ENCODE assay signal across 20 cellular contexts in genomic region chr6:83854766-83855165, GRCh38. TPM values are rescaled to one million over a fixed set of nuclear protein-coding genes. Genes with fewer than 3 reads are reported as not detected.
DNase-seq lines count a peak whose midpoint lies in the region; ATAC-seq and TF ChIP-seq lines count a peak whose summit lies in the region.
"Had no signal": no experiment of that assay in that cellular context is flagged by ENCODE, and none has a peak within 500 bp of the region (broad histone marks: within the 10 kb centered on the region; RNA-seq: fewer than 3 reads in every experiment).

No MANE protein-coding gene starts in this region.

- H2AFZ ChIP-seq in PC-3 (ENCODE audit: low read length) = no peak overlapping the region

- no peaks in the 10 kb centered on the region for H3F3A ChIP-seq in PC-3 (ENCODE audit: low read length, unreplicated experiment)

- H3K27ac ChIP-seq in PC-3 (ENCODE audit: low read length) (no peak overlapping the region), dorsolateral prefrontal cortex (peak overlapping the region in 23 of 59 donors; percentile 77 to 95 (median 92)), heart right ventricle (no peak overlapping the region)
- H3K27ac ChIP-seq: BLaER1 treated with 17β-estradiol and CSF1 and Interleukin-3, amounts not matched to agents 10 nM and 100 nM had no signal

- H3K27me3 ChIP-seq in PC-3 (ENCODE audit: low read length) = peaks cover 4% of the 10 kb centered on the region; the same call in 1 of the 2 replicates
- H3K27me3 ChIP-seq in dorsolateral prefrontal cortex = no peaks in the 10 kb centered on the region
- peaks cover 0 to 71% (median 53%) of the 10 kb centered on the region in 7 donors for H3K27me3 ChIP-seq in heart right ventricle
- H3K27me3 ChIP-seq: BLaER1 treated with 17β-estradiol and CSF1 and Interleukin-3, amounts not matched to agents 10 nM and 100 nM had no signal

- ATAC-seq in PC-3 = no peak
- no peak for ATAC-seq in activated CD4-positive, alpha-beta T cell treated with anti-CD3 and anti-CD28 coated beads for 36 hours
- ATAC-seq in heart right ventricle = no peak
- ATAC-seq in activated CD8-positive, alpha-beta T cell treated with anti-CD3 and anti-CD28 coated beads for 36 hours = no peak

- H3K4me2 ChIP-seq in PC-3 (ENCODE audit: low read length) = no peak overlapping the region; the same call in 1 of the 2 replicates
- H3K4me2 ChIP-seq: BLaER1 treated with 17β-estradiol and CSF1 and Interleukin-3, amounts not matched to agents 10 nM and 100 nM had no signal

- POLR2A ChIA-PET in PC-3 (lab: Charles Lee; ENCODE audit: unreplicated experiment) = no interaction called here
- POLR2A ChIA-PET in activated CD4-positive, alpha-beta T cell treated with anti-CD3 and anti-CD28 coated beads for 36 hours (lab: Charles Lee) = no interaction called here
- POLR2A ChIA-PET in activated CD8-positive, alpha-beta T cell treated with anti-CD3 and anti-CD28 coated beads for 36 hours (lab: Charles Lee) = no interaction called here

- H3K4me3 ChIP-seq in PC-3 (ENCODE audit: low read length) (no peak overlapping the region), dorsolateral prefrontal cortex (peak overlapping the region in 55 of 59 donors; percentile 53 to 89 (median 74)), heart right ventricle (no peak overlapping the region)
- H3K4me3 ChIP-seq: BLaER1 treated with 17β-estradiol and CSF1 and Interleukin-3, amounts not matched to agents 10 nM and 100 nM had no signal

- intact Hi-C loops in PC-3 (cut with micrococcal nuclease) = no loop called here
- intact Hi-C loops in dorsolateral prefrontal cortex (cut with DNase I) = loop anchor here in 1 of 2 donors (10.0 kb wide), 1 partner anchor 790 kb away; the partner anchor contains the start of genes DOP1A and UBE3D
- intact Hi-C loops in activated CD4-positive, alpha-beta T cell treated with anti-CD3 and anti-CD28 coated beads for 36 hours (cut with DNase I, micrococcal nuclease) = loop anchor here in 1 of 2 experiments (10.0 kb wide), 2 partner anchors 1790 to 1820 kb away; partner anchors contain the start of gene SYNCRIP
- intact Hi-C loops in heart right ventricle (cut with DNase I) = loop anchor here in 1 of 10 donors (10.0 kb wide), 1 partner anchor 790 kb away; the partner anchor contains the start of genes DOP1A and UBE3D
- intact Hi-C loops in activated CD8-positive, alpha-beta T cell treated with anti-CD3 and anti-CD28 coated beads for 36 hours (cut with micrococcal nuclease) = loop anchor here (10.0 kb wide), 1 partner anchor 910 kb away; the partner anchor contains the start of gene TBX18

- TF ChIP-seq CTCF in PC-3 (conservative IDR thresholded peaks at IDR 0.05; ENCODE audit: low read depth, low read length) = no peak
- TF ChIP-seq CTCF in dorsolateral prefrontal cortex (IDR thresholded peaks at IDR 0.05 in 54 of 56, conservative IDR thresholded peaks at IDR 0.05 in 2 of 56; ENCODE audit: low read depth in 1 of 56, partially characterized antibody in 56 of 56) = no peak
- TF ChIP-seq CTCF in neural crest cell (conservative IDR thresholded peaks at IDR 0.05) = no peak
- TF ChIP-seq CTCF in heart right ventricle (IDR thresholded peaks at IDR 0.05) = no peak
- no peak for TF ChIP-seq CTCF in activated CD8-positive, alpha-beta T cell treated with anti-CD3 and anti-CD28 coated beads for 36 hours (IDR thresholded peaks at IDR 0.05)

- H3K9me3 ChIP-seq in PC-3 (ENCODE audit: low read length) = no peaks in the 10 kb centered on the region
- no peaks in the 10 kb centered on the region for H3K9me3 ChIP-seq in heart right ventricle
- H3K9me3 ChIP-seq: BLaER1 treated with 17β-estradiol and CSF1 and Interleukin-3, amounts not matched to agents 10 nM and 100 nM; SK-N-SH had no signal

- no peaks in the 10 kb centered on the region for H3K36me3 Mint-ChIP-seq in neural crest cell (ENCODE audit: low read depth)
- H3K36me3 Mint-ChIP-seq in activated CD4-positive, alpha-beta T cell treated with anti-CD3 and anti-CD28 coated beads for 36 hours (ENCODE audit: low read depth) = no peaks in the 10 kb centered on the region
- H3K36me3 Mint-ChIP-seq in activated CD8-positive, alpha-beta T cell treated with anti-CD3 and anti-CD28 coated beads for 36 hours (ENCODE audit: low read depth) = no peaks in the 10 kb centered on the region

- DNase-seq in G401 (ENCODE audit: low spot score) (peak; percentile 25), PC-3 (peak; percentile 14), dorsolateral prefrontal cortex (no peak), neural crest cell (ENCODE audit: low read depth, low spot score) (no peak), heart right ventricle (no peak)
- DNase-seq in activated CD4-positive, alpha-beta T cell treated with anti-CD3 and anti-CD28 coated beads for 36 hours = no peak
- no peak for DNase-seq in activated CD8-positive, alpha-beta T cell treated with anti-CD3 and anti-CD28 coated beads for 36 hours
- DNase-seq: CD8-positive, alpha-beta memory T cell; GDM1; HFFc6; Kasumi-1; NCI-H1436; NCI-H187 treated with DMSO at 0.1 percent for 48 hours; NCI-H2107; NK-92 treated with Interleukin-12 subunit alpha and Interleukin-12 subunit beta, amount 100 ng/mL, for 24 hours; SIG-M5 had no signal

- H4K20me1 ChIP-seq in PC-3 (ENCODE audit: low read length) = no peaks in the 10 kb centered on the region
- H4K20me1 ChIP-seq: BLaER1 treated with 17β-estradiol and CSF1 and Interleukin-3, amounts not matched to agents 10 nM and 100 nM had no signal

- H3K27ac Mint-ChIP-seq in neural crest cell (ENCODE audit: unreplicated experiment) = no peak overlapping the region
- H3K27ac Mint-ChIP-seq in activated CD4-positive, alpha-beta T cell treated with anti-CD3 and anti-CD28 coated beads for 36 hours = no peak overlapping the region
- no peak overlapping the region for H3K27ac Mint-ChIP-seq in activated CD8-positive, alpha-beta T cell treated with anti-CD3 and anti-CD28 coated beads for 36 hours
- H3K27ac Mint-ChIP-seq: CD8-positive, alpha-beta memory T cell; HFFc6 had no signal

- peaks cover 16% of the 10 kb centered on the region for H3K4me1 Mint-ChIP-seq in neural crest cell
- peaks cover 11% of the 10 kb centered on the region for H3K4me1 Mint-ChIP-seq in activated CD4-positive, alpha-beta T cell treated with anti-CD3 and anti-CD28 coated beads for 36 hours
- H3K4me1 Mint-ChIP-seq in activated CD8-positive, alpha-beta T cell treated with anti-CD3 and anti-CD28 coated beads for 36 hours (ENCODE audit: low read depth) = peaks cover 14% of the 10 kb centered on the region

- in situ Hi-C loops in G401 (cut with HindIII; ENCODE audit: low sequenced_read_pairs) = no loop called here

- H3K4me3 Mint-ChIP-seq in neural crest cell = peak overlapping the region; percentile 72
- no peak overlapping the region for H3K4me3 Mint-ChIP-seq in activated CD4-positive, alpha-beta T cell treated with anti-CD3 and anti-CD28 coated beads for 36 hours
- H3K4me3 Mint-ChIP-seq in activated CD8-positive, alpha-beta T cell treated with anti-CD3 and anti-CD28 coated beads for 36 hours = no peak overlapping the region
- H3K4me3 Mint-ChIP-seq: HFFc6 had no signal

- peaks cover 87% of the 10 kb centered on the region for H3K27me3 Mint-ChIP-seq in neural crest cell (ENCODE audit: low read depth)
- H3K27me3 Mint-ChIP-seq in activated CD4-positive, alpha-beta T cell treated with anti-CD3 and anti-CD28 coated beads for 36 hours = peaks cover 42% of the 10 kb centered on the region
- H3K27me3 Mint-ChIP-seq in activated CD8-positive, alpha-beta T cell treated with anti-CD3 and anti-CD28 coated beads for 36 hours = peaks cover 47% of the 10 kb centered on the region

- no peaks in the 10 kb centered on the region for H3K9me3 Mint-ChIP-seq in neural crest cell
- no peaks in the 10 kb centered on the region for H3K9me3 Mint-ChIP-seq in activated CD4-positive, alpha-beta T cell treated with anti-CD3 and anti-CD28 coated beads for 36 hours (ENCODE audit: low read depth)
- H3K9me3 Mint-ChIP-seq in activated CD8-positive, alpha-beta T cell treated with anti-CD3 and anti-CD28 coated beads for 36 hours = no peaks in the 10 kb centered on the region
- H3K9me3 Mint-ChIP-seq: CD8-positive, alpha-beta memory T cell; HFFc6 had no signal

- peaks cover under 1% of the 10 kb centered on the region; the same call in 1 of the 2 replicates for H3K79me2 ChIP-seq in PC-3 (ENCODE audit: low read length)

- CTCF ChIA-PET in PC-3 (lab: Charles Lee) = no interaction called here
- CTCF ChIA-PET in activated CD4-positive, alpha-beta T cell treated with anti-CD3 and anti-CD28 coated beads for 36 hours (lab: Charles Lee) = no interaction called here
- CTCF ChIA-PET in activated CD8-positive, alpha-beta T cell treated with anti-CD3 and anti-CD28 coated beads for 36 hours (lab: Charles Lee) = no interaction called here

- BruUV-seq in PC-3 (replicated peaks; lab: Mats Ljungman, UMichigan) = no TSS peak

- H3K4me1 ChIP-seq in PC-3 (ENCODE audit: insufficient read depth, low read length) (peaks cover 8% of the 10 kb centered on the region), heart right ventricle (peaks cover 3 to 24% (median 20%) of the 10 kb centered on the region in 9 donors)

- no peaks in the 10 kb centered on the region for H3K9me2 ChIP-seq in PC-3 (replicated peaks; ENCODE audit: low read length)
- H3K9me2 ChIP-seq: SK-N-SH had no signal

- no peak overlapping the region for H3K9ac ChIP-seq in PC-3 (ENCODE audit: low read length)
- H3K9ac ChIP-seq: BLaER1 treated with 17β-estradiol and CSF1 and Interleukin-3, amounts not matched to agents 10 nM and 100 nM; SK-N-SH had no signal

- WGBS in heart right ventricle, 2 donors = 56 to 70% methylated on average over 5 of the region's 5 CpGs

- H3K36me3 ChIP-seq in PC-3 (ENCODE audit: low read depth, low read length) (no peaks in the 10 kb centered on the region), heart right ventricle (no peaks in the 10 kb centered on the region)
- H3K36me3 ChIP-seq: BLaER1 treated with 17β-estradiol and CSF1 and Interleukin-3, amounts not matched to agents 10 nM and 100 nM had no signal

RNA-seq across cellular contexts. Expression of gene RIPPLY2, which starts 1.6 kb away (rescaled TPM):
- not detected in 2 replicates for total RNA-seq in G401 (2014; rRNA removed; shearing (Covaris generic))
- total RNA-seq in PC-3 (2014; rRNA removed) (not detected in 2 replicates), dorsolateral prefrontal cortex (10 to 100 TPM in 115 of 120 experiments, 1 to 10 TPM in 5; 6.4 to 27.6 (median 16.4) TPM), neural crest cell (0.66 and 0.72 TPM in 2 replicates), heart right ventricle (not detected)
- total RNA-seq in activated CD4-positive, alpha-beta T cell treated with anti-CD3 and anti-CD28 coated beads for 36 hours = not detected
- polyA plus RNA-seq in heart right ventricle = under 1 TPM in 1 of 2 donors, not detected in 1; 0.17 TPM
- total RNA-seq in activated CD8-positive, alpha-beta T cell treated with anti-CD3 and anti-CD28 coated beads for 36 hours = not detected
- total RNA-seq: CD8-positive, alpha-beta memory T cell; HFFc6; MCF 10A; NCI-H460 had no signal
- polyA plus RNA-seq: CD8-positive, alpha-beta memory T cell had no signal

RNA-seq across cellular contexts. Expression of gene CYB5R4, which starts 4.7 kb away (rescaled TPM):
- total RNA-seq in G401 (2014; rRNA removed; shearing (Covaris generic)) = 6.6 and 7.5 TPM in 2 replicates
- total RNA-seq in PC-3 (2014; rRNA removed) (5.1 and 5.6 TPM in 2 replicates), dorsolateral prefrontal cortex (10 to 100 TPM in 119 of 120 experiments, 1 to 10 TPM in 1; 8.4 to 26.5 (median 18.4) TPM), neural crest cell (14.6 and 17.3 TPM in 2 replicates), heart right ventricle (10 to 100 TPM; 10.6 to 20.0 (median 16.0) TPM)
- 10 to 100 TPM; 21.9 to 28.2 TPM for total RNA-seq in activated CD4-positive, alpha-beta T cell treated with anti-CD3 and anti-CD28 coated beads for 36 hours
- 1 to 10 TPM; 1.2 to 8.0 TPM for polyA plus RNA-seq in heart right ventricle
- total RNA-seq in activated CD8-positive, alpha-beta T cell treated with anti-CD3 and anti-CD28 coated beads for 36 hours = 10 to 100 TPM; 26.9 to 27.0 TPM

Comparison
In these comparisons a context has a peak if more than half of its experiments do, and no peak if none do; other contexts are left out.
1. DNase-seq: peak in G401 (single experiment) and PC-3 (single experiment); none in dorsolateral prefrontal cortex (0 of 10), neural crest cell (single experiment), activated CD4-positive, alpha-beta T cell treated with anti-CD3 and anti-CD28 coated beads for 36 hours (single experiment), heart right ventricle (0 of 2) and activated CD8-positive, alpha-beta T cell treated with anti-CD3 and anti-CD28 coated beads for 36 hours (single experiment).
2. H3K4me3 ChIP-seq: peak in dorsolateral prefrontal cortex (55 of 59); none in PC-3 (single experiment) and heart right ventricle (0 of 10).